Comparison of ENCODE assay signal across 21 cellular contexts in genomic region chr9:127731938-127732337, GRCh38. TPM values are rescaled to one million over a fixed set of nuclear protein-coding genes. Genes with fewer than 3 reads are reported as not detected.
"Had no signal": no experiment of that assay in that cellular context is flagged by ENCODE, and none has a peak within 500 bp of the region (broad histone marks: within the 10 kb centered on the region; RNA-seq: fewer than 3 reads in every experiment).

No MANE protein-coding gene starts in this region.

- ATAC-seq: activated CD8-positive, alpha-beta memory T cell treated with anti-CD3 and anti-CD28 coated beads, Interleukin-2, amount 10 ng/mL, durations not matched to agents 7 days and 5 days; effector memory CD8-positive, alpha-beta T cell; left ventricle myocardium superior; naive thymus-derived CD8-positive, alpha-beta T cell; pancreas had no signal

- H3K4me3 Mint-ChIP-seq: activated B cell treated with CpG ODN at 0.5 μM for 24 hours; activated CD4-positive, alpha-beta memory T cell treated with anti-CD3 and anti-CD28 coated beads, Interleukin-2, amount 10 ng/mL, durations not matched to agents 7 days and 5 days; activated CD8-positive, alpha-beta memory T cell treated with anti-CD3 and anti-CD28 coated beads, Interleukin-2, amount 10 ng/mL, durations not matched to agents 7 days and 5 days; activated naive CD8-positive, alpha-beta T cell; effector memory CD8-positive, alpha-beta T cell; naive thymus-derived CD8-positive, alpha-beta T cell had no signal

- DNase-seq: activated B cell treated with CpG ODN at 0.5 μM for 24 hours; activated CD4-positive, alpha-beta memory T cell treated with anti-CD3 and anti-CD28 coated beads, Interleukin-2, amount 10 ng/mL, durations not matched to agents 7 days and 5 days; activated CD4-positive, alpha-beta T cell treated with anti-CD3 and anti-CD28 coated beads for 4 hours; activated CD8-positive, alpha-beta memory T cell treated with anti-CD3 and anti-CD28 coated beads, Interleukin-2, amount 10 ng/mL, durations not matched to agents 7 days and 5 days; cerebellar nuclear complex; dermis blood vessel endothelial cell; effector memory CD8-positive, alpha-beta T cell; esophagus squamous epithelium; left ventricle myocardium superior; mesendoderm; naive thymus-derived CD8-positive, alpha-beta T cell; spleen; stimulated activated CD8-positive, alpha-beta memory T cell treated with anti-CD3 and anti-CD28 coated beads, Interleukin-4, amount 100 ng/mL, for 48 hours; stimulated activated naive CD4-positive, alpha-beta T cell; thyroid gland had no signal

- H3K27me3 Mint-ChIP-seq: activated B cell treated with CpG ODN at 0.5 μM for 24 hours; activated CD4-positive, alpha-beta memory T cell treated with anti-CD3 and anti-CD28 coated beads, Interleukin-2, amount 10 ng/mL, durations not matched to agents 7 days and 5 days; activated CD8-positive, alpha-beta memory T cell treated with anti-CD3 and anti-CD28 coated beads, Interleukin-2, amount 10 ng/mL, durations not matched to agents 7 days and 5 days; activated naive CD8-positive, alpha-beta T cell; effector memory CD8-positive, alpha-beta T cell had no signal

- H3K27me3 ChIP-seq: esophagus squamous epithelium, neutrophil, pancreas, spleen, thyroid gland had no signal

- H3K9me3 ChIP-seq: esophagus squamous epithelium, neutrophil, pancreas, spleen, thyroid gland had no signal

- H3K9me3 Mint-ChIP-seq: activated B cell treated with CpG ODN at 0.5 μM for 24 hours; activated CD4-positive, alpha-beta memory T cell treated with anti-CD3 and anti-CD28 coated beads, Interleukin-2, amount 10 ng/mL, durations not matched to agents 7 days and 5 days; effector memory CD8-positive, alpha-beta T cell; naive thymus-derived CD8-positive, alpha-beta T cell had no signal

- H3K4me3 ChIP-seq: esophagus squamous epithelium, pancreas, spleen, thyroid gland had no signal

- H3K27ac Mint-ChIP-seq: activated B cell treated with CpG ODN at 0.5 μM for 24 hours; activated CD4-positive, alpha-beta memory T cell treated with anti-CD3 and anti-CD28 coated beads, Interleukin-2, amount 10 ng/mL, durations not matched to agents 7 days and 5 days; activated CD8-positive, alpha-beta memory T cell treated with anti-CD3 and anti-CD28 coated beads, Interleukin-2, amount 10 ng/mL, durations not matched to agents 7 days and 5 days; activated naive CD8-positive, alpha-beta T cell had no signal

- H3K36me3 Mint-ChIP-seq: activated naive CD8-positive, alpha-beta T cell had no signal

- H3K36me3 ChIP-seq: pancreas had no signal

- H3K27ac ChIP-seq: esophagus squamous epithelium, neutrophil, pancreas, thyroid gland had no signal

RNA-seq across cellular contexts. Expression of gene TTC16, which starts 16.1 kb away (rescaled TPM):
- total RNA-seq: activated B cell treated with CpG ODN at 0.5 μM for 24 hours, bronchial epithelial cell, dermis blood vessel endothelial cell, fibroblast of villous mesenchyme, urinary bladder had no signal
- polyA plus RNA-seq: urinary bladder had no signal

RNA-seq across cellular contexts. Expression of gene CFAP157, which starts 25.1 kb away (rescaled TPM):
- total RNA-seq: activated B cell treated with CpG ODN at 0.5 μM for 24 hours; activated CD4-positive, alpha-beta memory T cell treated with anti-CD3 and anti-CD28 coated beads, Interleukin-2, amount 10 ng/mL, durations not matched to agents 7 days and 5 days; activated CD8-positive, alpha-beta memory T cell treated with anti-CD3 and anti-CD28 coated beads, Interleukin-2, amount 10 ng/mL, durations not matched to agents 7 days and 5 days; bronchial epithelial cell; dermis blood vessel endothelial cell; left ventricle myocardium superior; urinary bladder had no signal

RNA-seq across cellular contexts. Expression of gene SH2D3C, which starts 46.5 kb away (rescaled TPM):
- total RNA-seq: bronchial epithelial cell had no signal
